In genomic region chr12:68675098-68675842, GRCh38 we compare ENCODE assay signal across 8 cellular contexts. TPM values are rescaled to one million over a fixed set of nuclear protein-coding genes. Genes with fewer than 3 reads are reported as not detected.
A peak's percentile ranks its signal among the peaks of the same experiment; 100 is the strongest.
DNase-seq lines count a peak whose midpoint lies in the region; ATAC-seq lines count a peak whose summit lies in the region.

No MANE protein-coding gene starts in this region.

- H3K36me3 ChIP-seq in MG63, result no peaks in the 10 kb centered on the region

- no peak overlapping the region for H3K4me3 ChIP-seq in MG63

- DNase-seq in Daoy (ENCODE audit: low read depth), result peak; percentile 53
- DNase-seq in central memory CD4-positive, alpha-beta T cell, result peak; percentile 67
- peak; percentile 39 to 58 for DNase-seq in stimulated activated CD4-positive, alpha-beta T cell treated with anti-CD3 and anti-CD28 coated beads, Interleukin-2, amount 100 ng/mL, for 24 hours
- no peak for DNase-seq in NCI-H2227 treated with DMSO at 0.1 percent for 48 hours (lab: John Stamatoyannopoulos, UW)
- DNase-seq in NCI-H82 treated with DMSO at 0.1 percent for 48 hours (lab: John Stamatoyannopoulos, UW; ENCODE audit: unreplicated experiment), result no peak
- DNase-seq in pons (ENCODE audit: low spot score), result no peak
- DNase-seq in MG63, result no peak

- ATAC-seq in activated CD4-positive, CD25-positive, alpha-beta regulatory T cell treated with anti-CD3 and anti-CD28 coated beads, Interleukin-2, amount 50 U/mL, for 24 hours, result peak; percentile 51 to 66

- no peaks in the 10 kb centered on the region for H3K9me3 ChIP-seq in MG63

- H3K27me3 ChIP-seq in MG63, result no peaks in the 10 kb centered on the region

RNA-seq across cellular contexts. Expression of gene NUP107, which starts 11.5 kb away (rescaled TPM):
- total RNA-seq in Daoy (2014; rRNA removed; shearing (Covaris generic)), result 168 TPM in 2 replicates
- 81.5 and 82.5 TPM in 2 replicates for total RNA-seq in MG63 (2014; rRNA removed; shearing (Covaris generic); ENCODE audit: low replicate concordance)

Comparison
In these comparisons a context has a peak if more than half of its experiments do, and no peak if none do; other contexts are left out.
1. DNase-seq: peak in Daoy (single experiment), central memory CD4-positive, alpha-beta T cell (single experiment) and stimulated activated CD4-positive, alpha-beta T cell treated with anti-CD3 and anti-CD28 coated beads, Interleukin-2, amount 100 ng/mL, for 24 hours (2 of 2); none in NCI-H2227 treated with DMSO at 0.1 percent for 48 hours (single experiment), NCI-H82 treated with DMSO at 0.1 percent for 48 hours (single experiment), pons (single experiment) and MG63 (single experiment).